In the genomic region with DNA sequence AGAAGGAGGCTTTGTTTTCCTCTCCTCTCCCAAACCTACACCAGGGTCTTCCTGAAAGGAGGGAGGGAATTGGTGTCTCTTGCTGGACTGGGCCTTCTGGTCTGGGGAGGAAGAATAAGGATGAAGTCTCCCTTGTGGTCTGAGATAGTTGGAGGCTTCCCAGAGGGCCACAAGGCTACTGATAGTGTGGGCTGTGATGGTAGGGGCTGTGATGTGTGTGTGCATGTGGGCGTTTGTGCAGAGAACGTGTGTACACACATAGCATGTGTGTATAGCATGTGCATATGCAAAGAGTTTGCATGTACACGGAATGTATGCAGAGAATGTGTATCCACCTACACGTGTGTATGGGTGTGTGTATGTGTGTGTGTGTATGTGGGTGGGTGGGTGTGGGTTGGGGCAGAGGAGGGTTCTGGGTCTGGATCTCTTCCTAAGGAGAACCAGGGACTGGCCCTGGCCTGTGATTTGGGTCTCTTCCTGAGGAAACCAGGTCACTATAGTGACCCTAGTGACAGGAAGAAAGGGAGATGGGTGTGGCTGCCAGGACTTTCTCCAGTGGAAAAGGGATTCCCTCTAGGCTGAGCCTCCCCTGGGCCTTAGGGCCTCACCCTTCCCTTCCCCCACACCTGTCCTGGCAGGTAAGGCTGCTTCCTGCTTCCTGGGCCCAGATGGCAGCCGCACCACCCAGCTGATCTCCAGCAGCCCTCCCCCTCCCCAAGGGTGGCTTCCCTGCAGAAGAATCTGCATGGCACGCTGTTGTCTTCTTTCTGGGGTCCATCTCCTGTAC, we compare ENCODE assay signal across 2 cellular contexts.
TF ChIP-seq lines count a peak whose summit lies in the region.

No MANE protein-coding gene starts in this region.

TF ChIP-seq in SK-N-SH, 30 proteins besides CTCF, POLR2A, EP300 and RAD21 (continued from another document):
- TF ChIP-seq PBX3 (IDR thresholded peaks at IDR 0.05) = no peak
- TF ChIP-seq MEF2A (IDR thresholded peaks at IDR 0.05; ENCODE audit: borderline replicate concordance, low read depth) = no peak
- TF ChIP-seq TEAD4 (IDR thresholded peaks at IDR 0.05; ENCODE audit: borderline replicate concordance, insufficient read depth) = no peak
- TF ChIP-seq TCF12 (IDR thresholded peaks at IDR 0.05) = no peak
- no peak for TF ChIP-seq GATA2 (CRISPR knock-in tag; IDR thresholded peaks at IDR 0.05)
- no peak for TF ChIP-seq ELF1 (IDR thresholded peaks at IDR 0.05)
- no peak for TF ChIP-seq RCOR1 (IDR thresholded peaks at IDR 0.05; ENCODE audit: low read length)
- TF ChIP-seq EZH2phosphoT487 (IDR thresholded peaks at IDR 0.05; ENCODE audit: borderline replicate concordance, low read depth) = no peak
- no peak for TF ChIP-seq NFIC (IDR thresholded peaks at IDR 0.05; ENCODE audit: borderline replicate concordance)
- TF ChIP-seq NRF1 (IDR thresholded peaks at IDR 0.05; ENCODE audit: low read depth, low read length) = no peak
- TF ChIP-seq RXRA (IDR thresholded peaks at IDR 0.05; ENCODE audit: borderline replicate concordance, low read depth) = no peak
- TF ChIP-seq JUND (IDR thresholded peaks at IDR 0.05) = no peak
- no peak for TF ChIP-seq MAX (IDR thresholded peaks at IDR 0.05; ENCODE audit: low read depth)
- TF ChIP-seq FOXJ3 (CRISPR knock-in tag; IDR thresholded peaks at IDR 0.05) = no peak
- TF ChIP-seq SMC3 (IDR thresholded peaks at IDR 0.05; ENCODE audit: low read depth, low read length) = no peak
- TF ChIP-seq SIN3A (IDR thresholded peaks at IDR 0.05; ENCODE audit: borderline replicate concordance, low read depth, low read length) = no peak

TF ChIP-seq in SK-N-SH treated with all-trans-retinoic acid at 6 μM for 48 hours, 23 proteins besides CTCF, POLR2A, EP300 and RAD21 (continued from another document):
- TF ChIP-seq CSRNP3 (CRISPR knock-in tag; IDR thresholded peaks at IDR 0.05) (no peak), ZNF8 (CRISPR knock-in tag; IDR thresholded peaks at IDR 0.05) (no peak), SNAI2 (CRISPR knock-in tag; IDR thresholded peaks at IDR 0.05) (no peak), ZC3H10 (CRISPR knock-in tag; IDR thresholded peaks at IDR 0.05) (no peak), ZFP30 (CRISPR knock-in tag; IDR thresholded peaks at IDR 0.05) (no peak), TOX (CRISPR knock-in tag; IDR thresholded peaks at IDR 0.05; ENCODE audit: borderline replicate concordance) (no peak), ZNF70 (CRISPR knock-in tag; IDR thresholded peaks at IDR 0.05) (no peak), RARB (CRISPR knock-in tag; IDR thresholded peaks at IDR 0.05) (no peak), PATZ1 (CRISPR knock-in tag; IDR thresholded peaks at IDR 0.05; ENCODE audit: borderline replicate concordance) (no peak)
- TF ChIP-seq, protein P1, sequence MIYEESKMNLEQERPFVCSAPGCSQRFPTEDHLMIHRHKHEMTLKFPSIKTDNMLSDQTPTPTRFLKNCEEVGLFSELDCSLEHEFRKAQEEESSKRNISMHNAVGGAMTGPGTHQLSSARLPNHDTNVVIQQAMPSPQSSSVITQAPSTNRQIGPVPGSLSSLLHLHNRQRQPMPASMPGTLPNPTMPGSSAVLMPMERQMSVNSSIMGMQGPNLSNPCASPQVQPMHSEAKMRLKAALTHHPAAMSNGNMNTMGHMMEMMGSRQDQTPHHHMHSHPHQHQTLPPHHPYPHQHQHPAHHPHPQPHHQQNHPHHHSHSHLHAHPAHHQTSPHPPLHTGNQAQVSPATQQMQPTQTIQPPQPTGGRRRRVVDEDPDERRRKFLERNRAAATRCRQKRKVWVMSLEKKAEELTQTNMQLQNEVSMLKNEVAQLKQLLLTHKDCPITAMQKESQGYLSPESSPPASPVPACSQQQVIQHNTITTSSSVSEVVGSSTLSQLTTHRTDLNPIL (CRISPR knock-in tag; IDR thresholded peaks at IDR 0.05; ENCODE audit: low read depth) = no peak
